1 cellular context compared by ENCODE assay signal in the genomic region with DNA sequence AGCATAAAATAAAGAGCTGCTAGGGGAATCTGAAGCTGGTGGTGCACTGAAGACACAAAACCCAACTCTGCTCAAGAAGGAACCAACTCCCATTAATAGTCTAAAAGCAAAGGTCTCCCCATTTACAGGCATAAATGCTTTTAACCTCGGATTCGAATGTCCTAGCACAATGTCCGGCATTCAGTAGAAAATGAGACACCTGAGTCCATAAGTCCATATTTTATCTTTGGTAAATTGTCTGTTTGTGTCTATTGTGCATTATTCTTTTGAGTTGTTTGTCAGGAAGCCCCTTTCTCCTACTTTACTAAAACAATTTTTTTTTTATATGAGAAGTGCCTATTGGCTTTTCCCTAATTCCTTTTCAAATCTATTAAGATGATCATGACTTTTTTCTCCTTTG.
A peak's percentile ranks its signal among the peaks of the same experiment; 100 is the strongest.
TF ChIP-seq lines count a peak whose summit lies in the region.

No MANE protein-coding gene starts in this region.

TF ChIP-seq in HepG2, 621 proteins besides CTCF, POLR2A, EP300 and RAD21 (continued from another document):
- TF ChIP-seq, protein P1, sequence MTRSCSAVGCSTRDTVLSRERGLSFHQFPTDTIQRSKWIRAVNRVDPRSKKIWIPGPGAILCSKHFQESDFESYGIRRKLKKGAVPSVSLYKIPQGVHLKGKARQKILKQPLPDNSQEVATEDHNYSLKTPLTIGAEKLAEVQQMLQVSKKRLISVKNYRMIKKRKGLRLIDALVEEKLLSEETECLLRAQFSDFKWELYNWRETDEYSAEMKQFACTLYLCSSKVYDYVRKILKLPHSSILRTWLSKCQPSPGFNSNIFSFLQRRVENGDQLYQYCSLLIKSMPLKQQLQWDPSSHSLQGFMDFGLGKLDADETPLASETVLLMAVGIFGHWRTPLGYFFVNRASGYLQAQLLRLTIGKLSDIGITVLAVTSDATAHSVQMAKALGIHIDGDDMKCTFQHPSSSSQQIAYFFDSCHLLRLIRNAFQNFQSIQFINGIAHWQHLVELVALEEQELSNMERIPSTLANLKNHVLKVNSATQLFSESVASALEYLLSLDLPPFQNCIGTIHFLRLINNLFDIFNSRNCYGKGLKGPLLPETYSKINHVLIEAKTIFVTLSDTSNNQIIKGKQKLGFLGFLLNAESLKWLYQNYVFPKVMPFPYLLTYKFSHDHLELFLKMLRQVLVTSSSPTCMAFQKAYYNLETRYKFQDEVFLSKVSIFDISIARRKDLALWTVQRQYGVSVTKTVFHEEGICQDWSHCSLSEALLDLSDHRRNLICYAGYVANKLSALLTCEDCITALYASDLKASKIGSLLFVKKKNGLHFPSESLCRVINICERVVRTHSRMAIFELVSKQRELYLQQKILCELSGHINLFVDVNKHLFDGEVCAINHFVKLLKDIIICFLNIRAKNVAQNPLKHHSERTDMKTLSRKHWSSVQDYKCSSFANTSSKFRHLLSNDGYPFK (CRISPR knock-in tag; IDR thresholded peaks at IDR 0.05; ENCODE audit: borderline replicate concordance), result no peak
- TF ChIP-seq NFE2 (CRISPR knock-in tag; IDR thresholded peaks at IDR 0.05) (no peak), ZNF343 (CRISPR knock-in tag; IDR thresholded peaks at IDR 0.05) (no peak), SOX13 (IDR thresholded peaks at IDR 0.05) (no peak), SOX13 (CRISPR knock-in tag; conservative IDR thresholded peaks at IDR 0.05 in 1 of 2, IDR thresholded peaks at IDR 0.05 in 1 of 2) (peak in 1 of 2 experiments; percentile 89; a peak in 2 of 4 replicates), SUZ12 (IDR thresholded peaks at IDR 0.05; ENCODE audit: low read depth, low read length) (no peak), MYC (CRISPR knock-in tag; IDR thresholded peaks at IDR 0.05; ENCODE audit: borderline replicate concordance) (no peak), ZNF331 (CRISPR knock-in tag; IDR thresholded peaks at IDR 0.05) (no peak), NCOR1 (IDR thresholded peaks at IDR 0.05; ENCODE audit: borderline replicate concordance, low read length) (peak; percentile 44; the same call in 1 of the 2 replicates), ASH2L (IDR thresholded peaks at IDR 0.05; ENCODE audit: insufficient read length, low read depth, low read length) (peak; percentile 24), HNF4A (CRISPR knock-in tag; IDR thresholded peaks at IDR 0.05) (peak; percentile 28), ZBTB7A (CRISPR knock-in tag; IDR thresholded peaks at IDR 0.05) (no peak), MTA3 (CRISPR knock-in tag; IDR thresholded peaks at IDR 0.05) (no peak), SOX6 (IDR thresholded peaks at IDR 0.05) (no peak), SOX6 (CRISPR knock-in tag; IDR thresholded peaks at IDR 0.05) (peak; percentile 77), ZNF761 (CRISPR knock-in tag; conservative IDR thresholded peaks at IDR 0.05) (no peak), RELA (CRISPR knock-in tag; IDR thresholded peaks at IDR 0.05) (no peak), SP2 (CRISPR knock-in tag; IDR thresholded peaks at IDR 0.05) (no peak), SOX5 (CRISPR knock-in tag; IDR thresholded peaks at IDR 0.05; ENCODE audit: borderline replicate concordance) (peak; percentile 82)
- TF ChIP-seq, protein P2, sequence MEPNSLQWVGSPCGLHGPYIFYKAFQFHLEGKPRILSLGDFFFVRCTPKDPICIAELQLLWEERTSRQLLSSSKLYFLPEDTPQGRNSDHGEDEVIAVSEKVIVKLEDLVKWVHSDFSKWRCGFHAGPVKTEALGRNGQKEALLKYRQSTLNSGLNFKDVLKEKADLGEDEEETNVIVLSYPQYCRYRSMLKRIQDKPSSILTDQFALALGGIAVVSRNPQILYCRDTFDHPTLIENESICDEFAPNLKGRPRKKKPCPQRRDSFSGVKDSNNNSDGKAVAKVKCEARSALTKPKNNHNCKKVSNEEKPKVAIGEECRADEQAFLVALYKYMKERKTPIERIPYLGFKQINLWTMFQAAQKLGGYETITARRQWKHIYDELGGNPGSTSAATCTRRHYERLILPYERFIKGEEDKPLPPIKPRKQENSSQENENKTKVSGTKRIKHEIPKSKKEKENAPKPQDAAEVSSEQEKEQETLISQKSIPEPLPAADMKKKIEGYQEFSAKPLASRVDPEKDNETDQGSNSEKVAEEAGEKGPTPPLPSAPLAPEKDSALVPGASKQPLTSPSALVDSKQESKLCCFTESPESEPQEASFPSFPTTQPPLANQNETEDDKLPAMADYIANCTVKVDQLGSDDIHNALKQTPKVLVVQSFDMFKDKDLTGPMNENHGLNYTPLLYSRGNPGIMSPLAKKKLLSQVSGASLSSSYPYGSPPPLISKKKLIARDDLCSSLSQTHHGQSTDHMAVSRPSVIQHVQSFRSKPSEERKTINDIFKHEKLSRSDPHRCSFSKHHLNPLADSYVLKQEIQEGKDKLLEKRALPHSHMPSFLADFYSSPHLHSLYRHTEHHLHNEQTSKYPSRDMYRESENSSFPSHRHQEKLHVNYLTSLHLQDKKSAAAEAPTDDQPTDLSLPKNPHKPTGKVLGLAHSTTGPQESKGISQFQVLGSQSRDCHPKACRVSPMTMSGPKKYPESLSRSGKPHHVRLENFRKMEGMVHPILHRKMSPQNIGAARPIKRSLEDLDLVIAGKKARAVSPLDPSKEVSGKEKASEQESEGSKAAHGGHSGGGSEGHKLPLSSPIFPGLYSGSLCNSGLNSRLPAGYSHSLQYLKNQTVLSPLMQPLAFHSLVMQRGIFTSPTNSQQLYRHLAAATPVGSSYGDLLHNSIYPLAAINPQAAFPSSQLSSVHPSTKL (CRISPR knock-in tag; IDR thresholded peaks at IDR 0.05), result peak; percentile 34
- TF ChIP-seq, protein P3, sequence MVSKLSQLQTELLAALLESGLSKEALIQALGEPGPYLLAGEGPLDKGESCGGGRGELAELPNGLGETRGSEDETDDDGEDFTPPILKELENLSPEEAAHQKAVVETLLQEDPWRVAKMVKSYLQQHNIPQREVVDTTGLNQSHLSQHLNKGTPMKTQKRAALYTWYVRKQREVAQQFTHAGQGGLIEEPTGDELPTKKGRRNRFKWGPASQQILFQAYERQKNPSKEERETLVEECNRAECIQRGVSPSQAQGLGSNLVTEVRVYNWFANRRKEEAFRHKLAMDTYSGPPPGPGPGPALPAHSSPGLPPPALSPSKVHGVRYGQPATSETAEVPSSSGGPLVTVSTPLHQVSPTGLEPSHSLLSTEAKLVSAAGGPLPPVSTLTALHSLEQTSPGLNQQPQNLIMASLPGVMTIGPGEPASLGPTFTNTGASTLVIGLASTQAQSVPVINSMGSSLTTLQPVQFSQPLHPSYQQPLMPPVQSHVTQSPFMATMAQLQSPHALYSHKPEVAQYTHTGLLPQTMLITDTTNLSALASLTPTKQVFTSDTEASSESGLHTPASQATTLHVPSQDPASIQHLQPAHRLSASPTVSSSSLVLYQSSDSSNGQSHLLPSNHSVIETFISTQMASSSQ (IDR thresholded peaks at IDR 0.05; ENCODE audit: low read depth), result no peak
- TF ChIP-seq, protein P3 (CRISPR knock-in tag; IDR thresholded peaks at IDR 0.05; ENCODE audit: borderline replicate concordance), result no peak
- TF ChIP-seq, protein P4, sequence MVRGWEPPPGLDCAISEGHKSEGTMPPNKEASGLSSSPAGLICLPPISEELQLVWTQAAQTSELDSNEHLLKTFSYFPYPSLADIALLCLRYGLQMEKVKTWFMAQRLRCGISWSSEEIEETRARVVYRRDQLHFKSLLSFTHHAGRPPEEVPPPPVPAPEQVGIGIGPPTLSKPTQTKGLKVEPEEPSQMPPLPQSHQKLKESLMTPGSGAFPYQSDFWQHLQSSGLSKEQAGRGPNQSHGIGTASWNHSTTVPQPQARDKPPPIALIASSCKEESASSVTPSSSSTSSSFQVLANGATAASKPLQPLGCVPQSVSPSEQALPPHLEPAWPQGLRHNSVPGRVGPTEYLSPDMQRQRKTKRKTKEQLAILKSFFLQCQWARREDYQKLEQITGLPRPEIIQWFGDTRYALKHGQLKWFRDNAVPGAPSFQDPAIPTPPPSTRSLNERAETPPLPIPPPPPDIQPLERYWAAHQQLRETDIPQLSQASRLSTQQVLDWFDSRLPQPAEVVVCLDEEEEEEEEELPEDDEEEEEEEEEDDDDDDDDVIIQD (CRISPR knock-in tag; IDR thresholded peaks at IDR 0.05; ENCODE audit: low read depth), result 0 out of 2 replicates have a peak, but pooled peaks have one; percentile 37
- TF ChIP-seq, protein P5, sequence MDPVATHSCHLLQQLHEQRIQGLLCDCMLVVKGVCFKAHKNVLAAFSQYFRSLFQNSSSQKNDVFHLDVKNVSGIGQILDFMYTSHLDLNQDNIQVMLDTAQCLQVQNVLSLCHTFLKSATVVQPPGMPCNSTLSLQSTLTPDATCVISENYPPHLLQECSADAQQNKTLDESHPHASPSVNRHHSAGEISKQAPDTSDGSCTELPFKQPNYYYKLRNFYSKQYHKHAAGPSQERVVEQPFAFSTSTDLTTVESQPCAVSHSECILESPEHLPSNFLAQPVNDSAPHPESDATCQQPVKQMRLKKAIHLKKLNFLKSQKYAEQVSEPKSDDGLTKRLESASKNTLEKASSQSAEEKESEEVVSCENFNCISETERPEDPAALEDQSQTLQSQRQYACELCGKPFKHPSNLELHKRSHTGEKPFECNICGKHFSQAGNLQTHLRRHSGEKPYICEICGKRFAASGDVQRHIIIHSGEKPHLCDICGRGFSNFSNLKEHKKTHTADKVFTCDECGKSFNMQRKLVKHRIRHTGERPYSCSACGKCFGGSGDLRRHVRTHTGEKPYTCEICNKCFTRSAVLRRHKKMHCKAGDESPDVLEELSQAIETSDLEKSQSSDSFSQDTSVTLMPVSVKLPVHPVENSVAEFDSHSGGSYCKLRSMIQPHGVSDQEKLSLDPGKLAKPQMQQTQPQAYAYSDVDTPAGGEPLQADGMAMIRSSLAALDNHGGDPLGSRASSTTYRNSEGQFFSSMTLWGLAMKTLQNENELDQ (CRISPR knock-in tag; IDR thresholded peaks at IDR 0.05; ENCODE audit: borderline replicate concordance), result no peak
TF ChIP-seq in HepG2: peak in this region for 13.
